1 cellular context compared by ENCODE assay signal in genomic region chr10:88417337-88417736, GRCh38.
TF ChIP-seq lines count a peak whose summit lies in the region.

No MANE protein-coding gene starts in this region.

TF ChIP-seq in H1, 55 proteins besides CTCF, POLR2A, EP300 and RAD21 (continued from another document):
- TF ChIP-seq CHD7 (IDR thresholded peaks at IDR 0.05; ENCODE audit: insufficient replicate concordance, low read length) (no peak), HDAC6 (IDR thresholded peaks at IDR 0.05; ENCODE audit: low read depth, low read length) (no peak), EGR1 (IDR thresholded peaks at IDR 0.05; ENCODE audit: borderline replicate concordance, low read depth, low read length) (no peak), EZH2 (IDR thresholded peaks at IDR 0.05; ENCODE audit: low read depth, low read length, severe bottlenecking) (no peak), BACH1 (IDR thresholded peaks at IDR 0.05; ENCODE audit: low read length) (no peak), POU5F1 (IDR thresholded peaks at IDR 0.05; ENCODE audit: low read depth, low read length) (no peak), CTBP2 (IDR thresholded peaks at IDR 0.05; ENCODE audit: borderline replicate concordance, insufficient read depth, insufficient read length, low read length) (no peak), GABPA (IDR thresholded peaks at IDR 0.05; ENCODE audit: borderline replicate concordance, insufficient read depth, low read length) (no peak), TBP (IDR thresholded peaks at IDR 0.05; ENCODE audit: low read depth, low read length) (no peak)
